Comparison of ENCODE assay signal across 1 cellular context in genomic region chr7:106600569-106601373, GRCh38.
A peak's percentile ranks its signal among the peaks of the same experiment; 100 is the strongest.
TF ChIP-seq lines count a peak whose summit lies in the region.

No MANE protein-coding gene starts in this region.

TF ChIP-seq in K562, 482 proteins besides CTCF, POLR2A, EP300 and RAD21 (continued from another document):
- 0 out of 6 replicates have a peak, but pooled peaks of 1 of the 3 experiments have one; percentile 31 for TF ChIP-seq ZBTB11 (CRISPR knock-in tag; IDR thresholded peaks at IDR 0.05)
- 0 out of 2 replicates have a peak, but pooled peaks have one; percentile 21 for TF ChIP-seq MBD2 (IDR thresholded peaks at IDR 0.05; ENCODE audit: borderline replicate concordance, low read depth)
- no peak for TF ChIP-seq HEY1 (CRISPR knock-in tag; IDR thresholded peaks at IDR 0.05; ENCODE audit: borderline replicate concordance)
- TF ChIP-seq GTF2F1 (IDR thresholded peaks at IDR 0.05; ENCODE audit: low read depth, low read length), result no peak
- no peak for TF ChIP-seq ZBTB5 (IDR thresholded peaks at IDR 0.05)
- no peak for TF ChIP-seq HMG20A (CRISPR knock-in tag; conservative IDR thresholded peaks at IDR 0.05)
- TF ChIP-seq ELF4 (CRISPR knock-in tag; IDR thresholded peaks at IDR 0.05), result no peak
- no peak for TF ChIP-seq ZNF695 (CRISPR knock-in tag; IDR thresholded peaks at IDR 0.05)
- no peak for TF ChIP-seq ZHX1 (conservative IDR thresholded peaks at IDR 0.05; ENCODE audit: low read length)
- TF ChIP-seq ZNF740 (CRISPR knock-in tag; IDR thresholded peaks at IDR 0.05), result no peak
- no peak for TF ChIP-seq ZNF740 (tag; IDR thresholded peaks at IDR 0.05)
- TF ChIP-seq ZNF121 (CRISPR knock-in tag; conservative IDR thresholded peaks at IDR 0.05), result no peak
- TF ChIP-seq EHMT2 (IDR thresholded peaks at IDR 0.05), result peak; percentile 76
- no peak for TF ChIP-seq FOXJ3 (CRISPR knock-in tag; IDR thresholded peaks at IDR 0.05)
- TF ChIP-seq LCOR (CRISPR knock-in tag; IDR thresholded peaks at IDR 0.05), result no peak
- peak in 1 of 2 experiments; percentile 15 for TF ChIP-seq AFF1 (IDR thresholded peaks at IDR 0.05; ENCODE audit: low read depth in 1 of 2, partially characterized antibody in 2 of 2)
- no peak for TF ChIP-seq ELK1 (CRISPR knock-in tag; IDR thresholded peaks at IDR 0.05)
- TF ChIP-seq NFIC (IDR thresholded peaks at IDR 0.05), result peak; percentile 21; the same call in 1 of the 2 replicates
- TF ChIP-seq ZNF12 (CRISPR knock-in tag; IDR thresholded peaks at IDR 0.05), result no peak
- TF ChIP-seq GATA2 (CRISPR knock-in tag; IDR thresholded peaks at IDR 0.05), result peak; percentile 34; the same call in 1 of the 2 replicates
- TF ChIP-seq POLR2AphosphoS5 (IDR thresholded peaks at IDR 0.05; ENCODE audit: control insufficient read depth, insufficient read depth, low read depth, low read length), result 0 out of 2 replicates have a peak, but pooled peaks have one; percentile 30
- no peak for TF ChIP-seq E2F1 (CRISPR knock-in tag; IDR thresholded peaks at IDR 0.05)
- TF ChIP-seq EP400 (IDR thresholded peaks at IDR 0.05), result peak; percentile 25; the same call in 1 of the 2 replicates
- TF ChIP-seq TCF3 (CRISPR knock-in tag; IDR thresholded peaks at IDR 0.05), result peak; percentile 81
- no peak for TF ChIP-seq NR4A1 (CRISPR knock-in tag; IDR thresholded peaks at IDR 0.05)
- no peak for TF ChIP-seq NR4A1 (tag; IDR thresholded peaks at IDR 0.05)
- TF ChIP-seq RBM22 (IDR thresholded peaks at IDR 0.05; ENCODE audit: low read depth, low read length, poor library complexity, severe bottlenecking), result no peak
- TF ChIP-seq HCFC1 (IDR thresholded peaks at IDR 0.05; ENCODE audit: low read depth, low read length), result no peak
- no peak for TF ChIP-seq PBX2 (CRISPR knock-in tag; IDR thresholded peaks at IDR 0.05; ENCODE audit: low read depth)
- peak; percentile 51; the same call in 1 of the 2 replicates for TF ChIP-seq PBX2 (tag; conservative IDR thresholded peaks at IDR 0.05; ENCODE audit: low read depth)
- no peak for TF ChIP-seq SMARCA5 (IDR thresholded peaks at IDR 0.05)
- TF ChIP-seq STAT5A (IDR thresholded peaks at IDR 0.05; ENCODE audit: borderline replicate concordance, low read length), result peak; percentile 59; the same call in 1 of the 2 replicates
- TF ChIP-seq NFIX (CRISPR knock-in tag; IDR thresholded peaks at IDR 0.05; ENCODE audit: low read depth), result no peak
- TF ChIP-seq KHSRP (IDR thresholded peaks at IDR 0.05), result 0 out of 2 replicates have a peak, but pooled peaks have one; percentile 18
- TF ChIP-seq POLR2H (tag; IDR thresholded peaks at IDR 0.05; ENCODE audit: low read depth), result no peak
- TF ChIP-seq MECOM (CRISPR knock-in tag; IDR thresholded peaks at IDR 0.05), result no peak
- TF ChIP-seq SRSF7 (optimal IDR thresholded peaks at IDR 0.05; ENCODE audit: low read depth, low read length), result no peak
- TF ChIP-seq ZNF639 (CRISPR knock-in tag; conservative IDR thresholded peaks at IDR 0.05 in 1 of 2, IDR thresholded peaks at IDR 0.05 in 1 of 2), result 0 out of 4 replicates have a peak, but pooled peaks of 1 of the 2 experiments have one; percentile 55
- TF ChIP-seq ZNF174 (CRISPR knock-in tag; IDR thresholded peaks at IDR 0.05), result no peak
- no peak for TF ChIP-seq PHB (CRISPR knock-in tag; IDR thresholded peaks at IDR 0.05)
TF ChIP-seq in K562: peak in this region for 66.
